Comparison of ENCODE assay signal across 19 cellular contexts in the genomic region with DNA sequence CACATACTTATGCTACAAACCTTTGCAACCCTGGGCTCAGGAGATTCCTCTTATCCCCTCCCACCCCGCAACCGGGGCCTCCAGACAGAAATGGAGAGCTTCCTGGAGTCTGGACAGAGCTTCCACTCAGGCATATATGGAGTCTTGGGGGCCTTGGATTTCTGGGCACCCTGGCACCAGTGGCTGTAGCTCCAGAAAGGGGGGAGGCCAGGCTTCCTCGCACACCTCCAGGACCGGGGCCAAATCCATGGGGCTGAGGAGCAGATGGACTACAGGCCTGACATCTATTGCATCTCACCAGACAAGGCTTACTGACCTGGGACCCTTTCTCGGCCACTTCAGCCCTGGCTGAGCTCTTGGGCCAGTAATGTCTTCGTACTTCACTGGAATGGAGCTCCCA.
DNase-seq lines count a peak whose midpoint lies in the region; ATAC-seq and TF ChIP-seq lines count a peak whose summit lies in the region.
"Had no signal": no experiment of that assay in that cellular context is flagged by ENCODE, and none has a peak within 500 bp of the region (broad histone marks: within the 10 kb centered on the region; RNA-seq: fewer than 3 reads in every experiment).

No MANE protein-coding gene starts in this region.

- no peaks in the 10 kb centered on the region for H3K27me3 ChIP-seq in neuronal stem cell (ENCODE audit: control insufficient read depth in 3 of 3, insufficient read depth in 3 of 3, low read depth in 1 of 3, low read length in 3 of 3)
- no peaks in the 10 kb centered on the region for H3K27me3 ChIP-seq in upper lobe of right lung

- ATAC-seq in Right ventricle myocardium inferior: no peak
- no peak for ATAC-seq in Right ventricle myocardium superior (ENCODE audit: poor library complexity)
- peak; percentile 36 for ATAC-seq in upper lobe of right lung
- no peak for ATAC-seq in HG03571 (IDR thresholded peaks at IDR 0.05; ENCODE audit: unreplicated experiment)
- ATAC-seq: A549, HCT116 had no signal

- H3K36me3 ChIP-seq in neuronal stem cell (replicated peaks in 1 of 2; ENCODE audit: control insufficient read depth in 2 of 2, insufficient read depth in 2 of 2, low read length in 2 of 2) (no peaks in the 10 kb centered on the region), upper lobe of right lung (no peaks in the 10 kb centered on the region)

- no peak overlapping the region for H3K4ac ChIP-seq in neuronal stem cell (ENCODE audit: low read length)

- no peak overlapping the region for H2BK15ac ChIP-seq in neuronal stem cell (ENCODE audit: low read length)

- H3K14ac ChIP-seq in neuronal stem cell (ENCODE audit: low read length): peak overlapping the region; percentile 17

- H3K9me3 ChIP-seq in neuronal stem cell (replicated peaks in 1 of 2; ENCODE audit: control insufficient read depth in 2 of 2, insufficient read depth in 1 of 2, low read depth in 1 of 2, low read length in 2 of 2) (no peaks in the 10 kb centered on the region), upper lobe of right lung (peaks cover 5% of the 10 kb centered on the region)
- H3K9me3 ChIP-seq: A549 had no signal

- no peak overlapping the region for H2BK120ac ChIP-seq in neuronal stem cell (ENCODE audit: low read depth, low read length)

- no peak overlapping the region for H3K9ac ChIP-seq in neuronal stem cell (ENCODE audit: low read depth, low read length, poor library complexity)

- H2AK5ac ChIP-seq in neuronal stem cell (ENCODE audit: low read depth, low read length): peak overlapping the region; percentile 37

- no peak overlapping the region for H4K8ac ChIP-seq in neuronal stem cell (ENCODE audit: low read depth, low read length)

- no peak overlapping the region for H3K23ac ChIP-seq in neuronal stem cell (ENCODE audit: low read depth, low read length, poor library complexity)

- peak overlapping the region; percentile 12 for H3K18ac ChIP-seq in neuronal stem cell (ENCODE audit: low read length)

- no peak overlapping the region for H2AFZ ChIP-seq in neuronal stem cell (ENCODE audit: low read length)

- no peak overlapping the region for H2BK12ac ChIP-seq in neuronal stem cell (ENCODE audit: low read length)

- no peak overlapping the region for H3K4me2 ChIP-seq in neuronal stem cell (ENCODE audit: insufficient read depth, low read length, poor library complexity, severe bottlenecking)
- H3K4me2 ChIP-seq: A549, GM23338 had no signal

- intact Hi-C loops in Right ventricle myocardium inferior (cut with DNase I) (no loop called here), Right ventricle myocardium superior (cut with DNase I) (no loop called here), upper lobe of right lung (cut with DNase I) (no loop called here)

- DNase-seq in Right ventricle myocardium inferior (ENCODE audit: missing footprints) (peak; percentile 42), Right ventricle myocardium superior (no peak), neuronal stem cell (ENCODE audit: low spot score) (no peak), upper lobe of right lung (peak; percentile 37), CD1c-positive myeloid dendritic cell (ENCODE audit: extremely low spot score) (no peak), NCI-H2171 (lab: John Stamatoyannopoulos, UW) (no peak)
- DNase-seq: AML-193; CD4-positive, alpha-beta memory T cell; DMS153; DMS79; GDM1; H7; HFFc6 had no signal

- no peaks in the 10 kb centered on the region for H3K4me1 ChIP-seq in neuronal stem cell (ENCODE audit: control insufficient read depth in 2 of 2, insufficient read depth in 1 of 2, low read depth in 1 of 2, low read length in 2 of 2)
- H3K4me1 ChIP-seq in upper lobe of right lung: no peaks in the 10 kb centered on the region
- H3K4me1 ChIP-seq: A549 had no signal

- H3K4me3 ChIP-seq in neuronal stem cell (ENCODE audit: low read length in 2 of 2) (no peak overlapping the region), upper lobe of right lung (no peak overlapping the region)
- H3K4me3 ChIP-seq: A549, GM23338 had no signal

- WGBS in neuronal stem cell (ENCODE audit: extremely low coverage in 2 of 2, insufficient read length in 2 of 2, insufficient replicate concordance in 1 of 2), 2 donors: no CpG with 5 or more reads among the region's 6 CpGs

- no peak overlapping the region for H3K27ac ChIP-seq in neuronal stem cell (replicated peaks; ENCODE audit: low read length)
- no peak overlapping the region for H3K27ac ChIP-seq in upper lobe of right lung
- H3K27ac ChIP-seq: 22Rv1, A549, C4-2B had no signal

- no peak overlapping the region for H4K91ac ChIP-seq in neuronal stem cell (ENCODE audit: low read depth, low read length, poor library complexity)

- no peak overlapping the region for H2BK5ac ChIP-seq in neuronal stem cell (ENCODE audit: low read length)

- H3K79me1 ChIP-seq in neuronal stem cell (ENCODE audit: low read depth, low read length): no peaks in the 10 kb centered on the region

- TF ChIP-seq CTCF in upper lobe of right lung (IDR thresholded peaks at IDR 0.05): no peak

Comparison
In these comparisons a context has a peak if more than half of its experiments do, and no peak if none do; other contexts are left out.
1. DNase-seq: peak in Right ventricle myocardium inferior (single experiment) and upper lobe of right lung (single experiment); none in Right ventricle myocardium superior (single experiment), neuronal stem cell (single experiment), CD1c-positive myeloid dendritic cell (single experiment) and NCI-H2171 (single experiment).